10 cellular contexts compared by ENCODE assay signal in the genomic region with DNA sequence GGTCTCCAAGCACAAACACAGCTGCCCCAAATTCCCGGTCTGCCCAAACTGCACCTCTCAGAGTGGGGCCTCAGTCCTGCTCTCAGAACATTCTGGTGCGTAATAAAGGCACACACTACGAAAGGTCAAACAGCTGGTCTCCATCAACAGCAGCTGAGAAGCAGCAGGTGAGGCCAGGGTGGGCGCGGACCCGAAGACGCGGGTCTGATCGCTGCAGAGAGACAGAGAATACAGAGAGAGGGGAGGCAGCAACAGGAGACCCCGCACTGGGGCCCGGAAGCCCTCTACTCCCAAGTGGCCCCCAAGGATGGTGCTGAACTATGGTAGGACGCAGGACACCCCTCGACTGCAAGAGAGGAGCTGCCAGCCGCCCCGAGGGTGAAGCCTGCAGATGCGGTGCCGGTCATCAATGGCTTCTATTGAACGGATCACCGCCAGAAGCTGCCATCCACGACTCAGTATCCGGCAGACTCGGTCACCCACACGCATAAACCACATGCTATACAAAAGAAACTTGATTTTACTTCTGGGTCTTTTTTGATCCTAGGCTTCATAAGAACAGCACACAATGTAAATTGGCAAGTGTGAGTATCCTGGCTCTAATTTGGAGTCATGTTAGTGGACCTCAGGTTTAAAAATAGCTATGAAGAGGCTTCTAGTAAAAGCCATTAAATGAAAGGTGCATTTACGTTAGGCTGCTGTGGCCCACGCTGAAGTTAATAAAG. TPM values are rescaled to one million over a fixed set of nuclear protein-coding genes. Genes with fewer than 3 reads are reported as not detected.
DNase-seq lines count a peak whose midpoint lies in the region; ATAC-seq, FAIRE-seq and TF ChIP-seq lines count a peak whose summit lies in the region.
"Had no signal": no experiment of that assay in that cellular context is flagged by ENCODE, and none has a peak within 500 bp of the region (broad histone marks: within the 10 kb centered on the region; RNA-seq: fewer than 3 reads in every experiment).

No MANE protein-coding gene starts in this region.

- H3K4me3 Mint-ChIP-seq in Caco-2 (ENCODE audit: unreplicated experiment) (no peak overlapping the region), astrocyte (ENCODE audit: unreplicated experiment) (no peak overlapping the region), neural crest cell (no peak overlapping the region)

- H3K9me3 ChIP-seq in Caco-2 (no peaks in the 10 kb centered on the region), astrocyte (ENCODE audit: insufficient read depth, low read depth, low read length) (no peaks in the 10 kb centered on the region)

- no peak overlapping the region for H3K4me3 ChIP-seq in Caco-2 (ENCODE audit: low read depth, low read length)
- no peak overlapping the region for H3K4me3 ChIP-seq in astrocyte (ENCODE audit: insufficient read depth, low read depth, low read length)

- no peak overlapping the region for H3K27ac ChIP-seq in astrocyte (ENCODE audit: low read depth, low read length)

- H3K4me1 Mint-ChIP-seq in Caco-2 (ENCODE audit: low read depth, unreplicated experiment) (peaks cover 30% of the 10 kb centered on the region), astrocyte (ENCODE audit: low read depth, unreplicated experiment) (peaks cover 47% of the 10 kb centered on the region), neural crest cell (peaks cover 74% of the 10 kb centered on the region)

- H3K4me1 ChIP-seq in Caco-2 (peaks cover 11% of the 10 kb centered on the region), astrocyte (ENCODE audit: insufficient read depth, low read length) (peaks cover 14% of the 10 kb centered on the region)

- H4K20me1 ChIP-seq in astrocyte (ENCODE audit: insufficient read depth, low read length), result peaks cover 94% of the 10 kb centered on the region

- intact Hi-C loops in Caco-2 (cut with micrococcal nuclease; ENCODE audit: unreplicated experiment), result loop anchor here (5.0 kb wide), 1 partner anchor 56 kb away; no protein-coding TSS in a partner anchor

- no peaks in the 10 kb centered on the region for H3K27me3 Mint-ChIP-seq in Caco-2 (ENCODE audit: insufficient read depth, unreplicated experiment)
- H3K27me3 Mint-ChIP-seq in astrocyte (ENCODE audit: low read depth, unreplicated experiment), result no peaks in the 10 kb centered on the region
- no peaks in the 10 kb centered on the region for H3K27me3 Mint-ChIP-seq in neural crest cell (ENCODE audit: low read depth)

- H3K27ac Mint-ChIP-seq in Caco-2 (ENCODE audit: unreplicated experiment) (peak overlapping the region; percentile 42), astrocyte (ENCODE audit: unreplicated experiment) (no peak overlapping the region), neural crest cell (ENCODE audit: unreplicated experiment) (peak overlapping the region; percentile 60)

- ATAC-seq in HG02588 (IDR thresholded peaks at IDR 0.05; ENCODE audit: unreplicated experiment), result peak; percentile 20

- TF ChIP-seq CTCF in Caco-2 (IDR thresholded peaks at IDR 0.05; ENCODE audit: insufficient read depth in 1 of 2, low read depth in 1 of 2, low read length in 1 of 2, severe bottlenecking in 1 of 2, unreplicated experiment in 1 of 2) (no peak), astrocyte (IDR thresholded peaks at IDR 0.05; ENCODE audit: insufficient read depth, low read depth, low read length) (no peak), neural crest cell (conservative IDR thresholded peaks at IDR 0.05) (no peak), GM13977 (IDR thresholded peaks at IDR 0.05; ENCODE audit: extremely low read depth, insufficient read depth, missing control alignments) (no peak)

- H3K27me3 ChIP-seq in Caco-2 (replicated peaks; ENCODE audit: control insufficient read depth, insufficient read depth, low read length), result no peaks in the 10 kb centered on the region
- H3K27me3 ChIP-seq in astrocyte (ENCODE audit: insufficient read depth, low read length), result no peaks in the 10 kb centered on the region

- in situ Hi-C loops in GM13977 (cut with MboI; ENCODE audit: low pct_unique_long_range_greater_than_20kb, low sequenced_read_pairs, unreplicated experiment), result no loop called here

- peak overlapping the region; percentile 23 for H3K4me2 ChIP-seq in astrocyte (ENCODE audit: low read length)

- CTCF ChIA-PET in Caco-2 (lab: Charles Lee), result no interaction called here

- H2AFZ ChIP-seq in astrocyte (ENCODE audit: low read depth, low read length), result no peak overlapping the region

- peaks cover 97% of the 10 kb centered on the region for H3K79me2 ChIP-seq in astrocyte (ENCODE audit: insufficient read depth, low read length)

- H3K36me3 Mint-ChIP-seq in Caco-2 (ENCODE audit: insufficient read depth, unreplicated experiment) (peaks cover 74% of the 10 kb centered on the region), astrocyte (ENCODE audit: low read depth, unreplicated experiment) (peaks cover 2% of the 10 kb centered on the region), neural crest cell (ENCODE audit: low read depth) (no peaks in the 10 kb centered on the region)

- peak in 1 of 2 experiments; percentile 24 for DNase-seq in Caco-2
- no peak for DNase-seq in astrocyte (ENCODE audit: low read depth)
- DNase-seq in neural crest cell (ENCODE audit: low read depth, low spot score), result no peak
- no peak for DNase-seq in DMS 273 (lab: John Stamatoyannopoulos, UW; ENCODE audit: unreplicated experiment)
- DNase-seq in NK-92 treated with Interleukin-12 subunit alpha and Interleukin-12 subunit beta, amount 100 ng/mL, for 24 hours (lab: John Stamatoyannopoulos, UW), result no peak
- DNase-seq in GM13977 (ENCODE audit: low spot score), result no peak
- no peak for DNase-seq in NCI-H345 treated with DMSO at 0.1 percent for 48 hours (lab: John Stamatoyannopoulos, UW; ENCODE audit: unreplicated experiment)
- DNase-seq: NCI-H526; stimulated activated CD4-positive, alpha-beta T cell treated with anti-CD3 and anti-CD28 coated beads, Interleukin-4, amount 100 ng/mL, for 1 hour had no signal

- BruUV-seq in Caco-2 (replicated peaks; lab: Mats Ljungman, UMichigan), result no TSS peak

- POLR2A ChIA-PET in Caco-2 (lab: Charles Lee), result no interaction called here

- H3K9me3 Mint-ChIP-seq in Caco-2 (ENCODE audit: unreplicated experiment) (no peaks in the 10 kb centered on the region), astrocyte (ENCODE audit: unreplicated experiment) (no peaks in the 10 kb centered on the region), neural crest cell (no peaks in the 10 kb centered on the region)

- FAIRE-seq in astrocyte (lab: Jason Lieb, UNC), result no peak

- H3K9ac ChIP-seq in astrocyte (ENCODE audit: low read length), result no peak overlapping the region

- peaks cover 2% of the 10 kb centered on the region for H3K36me3 ChIP-seq in Caco-2 (ENCODE audit: control insufficient read depth, insufficient read depth, low read length)
- no peaks in the 10 kb centered on the region for H3K36me3 ChIP-seq in astrocyte (ENCODE audit: insufficient read depth, low read length)

RNA-seq across cellular contexts. Expression of a gene that starts 33.4 kb away (rescaled TPM):
- total RNA-seq in Caco-2 (2022) (244 and 253 TPM in 2 replicates), astrocyte (86.2 and 96.1 TPM in 2 replicates), neural crest cell (113 and 114 TPM in 2 replicates)
